Comparison of ENCODE assay signal across 26 cellular contexts in genomic region chr2:204972161-204972560, GRCh38.
"Had no signal": no experiment of that assay in that cellular context is flagged by ENCODE, and none has a peak within 500 bp of the region (broad histone marks: within the 10 kb centered on the region; RNA-seq: fewer than 3 reads in every experiment).

No MANE protein-coding gene starts in this region.

- DNase-seq: activated CD4-positive, alpha-beta T cell treated with anti-CD3 and anti-CD28 coated beads for 48 hours; activated CD4-positive, alpha-beta T cell treated with anti-CD3 and anti-CD28 coated beads, Interleukin-2, amount 50 U/mL, for 48 hours; activated CD4-positive, CD25-positive, alpha-beta regulatory T cell treated with anti-CD3 and anti-CD28 coated beads, Interleukin-2, amount 50 U/mL, for 72 hours; activated CD8-positive, alpha-beta memory T cell treated with anti-CD3 and anti-CD28 coated beads, Interleukin-2, amount 10 ng/mL, durations not matched to agents 7 days and 5 days; activated effector memory CD4-positive, alpha-beta T cell treated with anti-CD3 and anti-CD28 coated beads, Interleukin-2, amount 50 U/mL, for 16 hours; activated naive CD4-positive, alpha-beta T cell treated with Interleukin-2 at 50 U/mL for 16 hours; activated T-cell treated with anti-CD3 and anti-CD28 coated beads, Interleukin-2, amount 50 U/mL, for 4 hours; brain microvascular endothelial cell; MG63; MV-4-11; NCI-H1092 treated with DMSO at 0.1 percent for 48 hours; NCI-H1417 treated with DMSO at 0.1 percent for 48 hours; NCI-H1694; NCI-H2029 treated with DMSO at 0.1 percent for 48 hours; NCI-H345; NCI-H510A; NCI-H526 treated with DMSO at 0.1 percent for 48 hours; OCI-M1; Right ventricle myocardium superior; SW 1271 had no signal

- H3K9me3 Mint-ChIP-seq: WTC11 had no signal

- H3K4me3 ChIP-seq: cardiac muscle cell, MG63, SJSA1 had no signal

- H3K27ac Mint-ChIP-seq: activated CD8-positive, alpha-beta memory T cell treated with anti-CD3 and anti-CD28 coated beads, Interleukin-2, amount 10 ng/mL, durations not matched to agents 7 days and 5 days; WTC11 had no signal

- H3K27me3 ChIP-seq: brain microvascular endothelial cell, cardiac muscle cell, MG63, SJSA1 had no signal

- H3K27me3 Mint-ChIP-seq: activated CD8-positive, alpha-beta memory T cell treated with anti-CD3 and anti-CD28 coated beads, Interleukin-2, amount 10 ng/mL, durations not matched to agents 7 days and 5 days had no signal

- H3K27ac ChIP-seq: brain microvascular endothelial cell, RWPE1, SJSA1 had no signal

- H3K9me3 ChIP-seq: MG63, SJSA1 had no signal

- ATAC-seq: activated CD8-positive, alpha-beta memory T cell treated with anti-CD3 and anti-CD28 coated beads, Interleukin-2, amount 10 ng/mL, durations not matched to agents 7 days and 5 days; Panc1; SK-N-SH treated with all-trans-retinoic acid at 6 μM for 48 hours had no signal

- H3K4me3 Mint-ChIP-seq: activated CD8-positive, alpha-beta memory T cell treated with anti-CD3 and anti-CD28 coated beads, Interleukin-2, amount 10 ng/mL, durations not matched to agents 7 days and 5 days; activated T-cell treated with anti-CD3 and anti-CD28 coated beads, Interleukin-2, amount 50 U/mL, for 4 hours; WTC11 had no signal

- H3K36me3 ChIP-seq: brain microvascular endothelial cell, cardiac muscle cell, MG63, SJSA1 had no signal

- H3K36me3 Mint-ChIP-seq: WTC11 had no signal

- H3K4me1 ChIP-seq: SJSA1 had no signal
